ENCODE assay signal across 8 cellular contexts in the genomic region with DNA sequence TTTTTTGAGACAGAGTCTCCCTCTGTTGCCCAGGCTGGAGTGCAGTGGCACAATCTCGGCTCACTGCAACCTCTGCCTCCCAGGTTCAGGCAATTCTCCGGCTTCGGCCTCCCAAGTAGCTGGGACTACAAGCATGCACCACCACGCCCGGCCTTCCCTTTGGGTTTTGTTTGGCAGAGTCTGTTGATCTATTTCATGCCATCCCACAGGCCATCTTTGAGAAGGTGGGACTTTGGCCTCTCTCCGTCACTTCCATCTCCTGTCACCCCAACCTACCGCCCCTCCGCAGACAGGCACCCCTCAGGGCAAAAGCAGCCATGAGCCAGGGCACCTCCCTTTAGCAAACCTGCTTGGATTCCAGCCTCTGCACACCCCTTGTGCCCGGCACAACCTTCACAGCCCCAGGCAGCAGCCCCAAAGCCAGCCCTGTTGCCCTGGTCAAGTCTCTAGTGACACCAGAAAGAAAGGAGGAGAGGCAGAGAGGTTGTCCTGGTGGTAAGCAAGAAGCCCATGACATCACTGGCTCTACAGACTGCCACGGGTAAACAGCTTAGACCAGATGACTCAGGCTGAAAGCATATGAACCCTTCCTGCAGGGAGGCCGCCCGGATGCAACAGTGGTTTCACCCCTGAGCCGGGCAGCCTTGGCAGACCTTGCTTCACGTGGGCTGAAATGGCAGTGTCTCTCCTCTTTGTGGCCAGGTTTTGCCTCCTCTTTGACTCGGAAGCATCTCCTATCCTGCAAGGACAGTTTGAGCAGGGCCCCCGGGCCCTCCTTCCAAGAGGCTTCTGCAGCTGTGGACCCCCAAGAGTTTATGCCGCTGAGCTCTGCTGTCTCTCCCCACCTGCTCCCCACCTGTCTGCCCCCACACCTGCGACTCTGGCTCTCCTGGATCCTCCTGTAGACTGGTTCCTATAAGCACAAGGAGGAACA. TPM values are rescaled to one million over a fixed set of nuclear protein-coding genes. Genes with fewer than 3 reads are reported as not detected.
DNase-seq lines count a peak whose midpoint lies in the region; ATAC-seq and TF ChIP-seq lines count a peak whose summit lies in the region.

No MANE protein-coding gene starts in this region.

- TF ChIP-seq EP300 in stomach (IDR thresholded peaks at IDR 0.05) = no peak

- H3K36me3 ChIP-seq in stomach = no peaks in the 10 kb centered on the region

- DNase-seq in DMS 273 (lab: John Stamatoyannopoulos, UW; ENCODE audit: unreplicated experiment) (peak; percentile 82), HT1080 (ENCODE audit: low read depth) (peak; percentile 97), T1000 (lab: John Stamatoyannopoulos, UW) (peak; percentile 70), cerebellum (ENCODE audit: low spot score) (peak; percentile 41), medulla oblongata (ENCODE audit: extremely low spot score) (peak; percentile 33), stomach (peak; percentile 64), occipital lobe (lab: John Stamatoyannopoulos, UW) (no peak)

- 62 to 75% (median 70%) methylated on average over 17 to 18 of the region's 18 CpGs for WGBS in stomach, 5 donors

- peaks cover 19 to 34% (median 28%) of the 10 kb centered on the region in 4 donors for H3K4me1 ChIP-seq in stomach

- no peaks in the 10 kb centered on the region for H3K9me3 ChIP-seq in stomach

- peak overlapping the region in 2 of 4 donors; percentile 17 to 35 for H3K4me3 ChIP-seq in stomach

- H3K27ac ChIP-seq in stomach = peak overlapping the region; percentile 83 to 95 (median 89)

- H3K27me3 ChIP-seq in stomach = no peaks in the 10 kb centered on the region

- intact Hi-C loops in stomach (cut with DNase I; ENCODE audit: low total_unique reads) = no loop called here

- no peak for TF ChIP-seq CTCF in stomach (IDR thresholded peaks at IDR 0.05)

- no peak for ATAC-seq in GM18520 (IDR thresholded peaks at IDR 0.05; ENCODE audit: unreplicated experiment)

- no peak for TF ChIP-seq POLR2A in stomach (IDR thresholded peaks at IDR 0.05)

RNA-seq across cellular contexts. Expression of gene TIMP2, which starts 8.1 kb away (rescaled TPM):
- 78.0 and 119 TPM in 2 replicates for total RNA-seq in HT1080 (2014; rRNA removed; shearing (Covaris generic))
- 236 and 260 TPM in 2 replicates for polyA plus RNA-seq in HT1080 (2015; cell fraction: cytosol; rRNA removed)
- polyA plus RNA-seq in HT1080 (2015; cell fraction: nucleus; rRNA removed) = 188 and 206 TPM in 2 replicates
- total RNA-seq in cerebellum = 36.2 TPM
- total RNA-seq in stomach = 10 to 100 TPM; 37.4 to 100.0 (median 66.1) TPM
- polyA plus RNA-seq in stomach = 10 to 100 TPM; 20.9 to 34.4 (median 29.4) TPM
- 33.2 TPM for total RNA-seq in occipital lobe

RNA-seq across cellular contexts. Expression of gene CEP295NL, which starts 30.3 kb away (rescaled TPM):
- 0.27 and 0.55 TPM in 2 replicates for total RNA-seq in HT1080 (2014; rRNA removed; shearing (Covaris generic))
- 0.06 and 0.45 TPM in 2 replicates for polyA plus RNA-seq in HT1080 (2015; cell fraction: cytosol; rRNA removed)
- polyA plus RNA-seq in HT1080 (2015; cell fraction: nucleus; rRNA removed) = 0.61 and 0.65 TPM in 2 replicates
- 2.4 TPM for total RNA-seq in cerebellum
- 10 to 100 TPM in 2 of 5 donors, 1 to 10 TPM in 3; 4.2 to 23.9 (median 7.1) TPM for total RNA-seq in stomach
- under 1 TPM in 2 of 3 donors, not detected in 1; 0.31 to 0.40 TPM for polyA plus RNA-seq in stomach
- total RNA-seq in occipital lobe = 1.4 TPM

RNA-seq across cellular contexts. Expression of gene LGALS3BP, which starts 46.4 kb away (rescaled TPM):
- total RNA-seq in HT1080 (2014; rRNA removed; shearing (Covaris generic)) = 375 and 383 TPM in 2 replicates
- 219 and 224 TPM in 2 replicates for polyA plus RNA-seq in HT1080 (2015; cell fraction: cytosol; rRNA removed)
- polyA plus RNA-seq in HT1080 (2015; cell fraction: nucleus; rRNA removed) = 730 and 904 TPM in 2 replicates
- total RNA-seq in cerebellum = 44.1 TPM
- 100 to 1,000 TPM in 4 of 5 donors, 10 to 100 TPM in 1; 94.5 to 625 (median 434) TPM for total RNA-seq in stomach
- 100 to 1,000 TPM in 2 of 3 donors, 10 to 100 TPM in 1; 63.4 to 212 (median 172) TPM for polyA plus RNA-seq in stomach
- total RNA-seq in occipital lobe = 24.2 TPM
